12 cellular contexts compared by ENCODE assay signal in genomic region chr22:21818487-21819182, GRCh38. TPM values are rescaled to one million over a fixed set of nuclear protein-coding genes. Genes with fewer than 3 reads are reported as not detected.
DNase-seq lines count a peak whose midpoint lies in the region; ATAC-seq and TF ChIP-seq lines count a peak whose summit lies in the region.
"Had no signal": no experiment of that assay in that cellular context is flagged by ENCODE, and none has a peak within 500 bp of the region (broad histone marks: within the 10 kb centered on the region; RNA-seq: fewer than 3 reads in every experiment).

No MANE protein-coding gene starts in this region.

- no peaks in the 10 kb centered on the region for H3K27me3 ChIP-seq in thoracic aorta (replicated peaks; ENCODE audit: insufficient read depth)
- H3K27me3 ChIP-seq: left lung had no signal

- POLR2A ChIA-PET in T-cell (lab: Charles Lee): no interaction called here

- CTCF ChIA-PET in activated naive CD4-positive, alpha-beta T cell treated with anti-CD3 and anti-CD28 coated beads for 36 hours (lab: Charles Lee): interaction anchor here (1.1 kb wide), 1 partner anchor 134 kb away, joined by 3 read pairs; the partner anchor contains the start of gene PPM1F
- CTCF ChIA-PET in T-cell (lab: Charles Lee): interaction anchor here in 1 of 2 donors (0.6 kb wide), 1 partner anchor 1879 kb away, joined by 3 read pairs; no protein-coding TSS in a partner anchor

- no peak overlapping the region for H3K4me3 Mint-ChIP-seq in activated naive CD4-positive, alpha-beta T cell treated with anti-CD3 and anti-CD28 coated beads for 36 hours
- H3K4me3 Mint-ChIP-seq in T-cell (peak overlapping the region; percentile 2 to 72 (median 44)), immature natural killer cell (peak overlapping the region in 4 of 5 donors; percentile 1 to 87 (median 36))

- H3K9me3 Mint-ChIP-seq in activated naive CD4-positive, alpha-beta T cell treated with anti-CD3 and anti-CD28 coated beads, Interleukin-2, amount 50 U/mL, for 72 hours: no peaks in the 10 kb centered on the region
- H3K9me3 Mint-ChIP-seq in activated naive CD4-positive, alpha-beta T cell treated with anti-CD3 and anti-CD28 coated beads for 36 hours: no peaks in the 10 kb centered on the region
- H3K9me3 Mint-ChIP-seq in T-cell: no peaks in the 10 kb centered on the region
- H3K9me3 Mint-ChIP-seq in immature natural killer cell: no peaks in the 10 kb centered on the region
- H3K9me3 Mint-ChIP-seq: activated T-cell treated with anti-CD3 and anti-CD28 coated beads, Interleukin-2, amount 50 U/mL, for 72 hours had no signal

- ATAC-seq in activated naive CD4-positive, alpha-beta T cell treated with anti-CD3 and anti-CD28 coated beads, Interleukin-2, amount 50 U/mL, for 72 hours: no peak
- no peak for ATAC-seq in T-cell (replicated peaks in 1 of 4)
- peak; percentile 21 for ATAC-seq in thoracic aorta (ENCODE audit: insufficient number of reproducible peaks, low FRiP score, low read depth)
- no peak for ATAC-seq in HG03280 (IDR thresholded peaks at IDR 0.05; ENCODE audit: unreplicated experiment)
- ATAC-seq: activated T-cell treated with anti-CD3 and anti-CD28 coated beads, Interleukin-2, amount 50 U/mL, for 72 hours; left lung had no signal

- intact Hi-C loops in activated naive CD4-positive, alpha-beta T cell treated with anti-CD3 and anti-CD28 coated beads for 36 hours (cut with micrococcal nuclease): no loop called here

- no peaks in the 10 kb centered on the region for H3K36me3 Mint-ChIP-seq in activated naive CD4-positive, alpha-beta T cell treated with anti-CD3 and anti-CD28 coated beads, Interleukin-2, amount 50 U/mL, for 72 hours
- H3K36me3 Mint-ChIP-seq in activated naive CD4-positive, alpha-beta T cell treated with anti-CD3 and anti-CD28 coated beads for 36 hours (ENCODE audit: low read depth): peaks cover 5% of the 10 kb centered on the region
- H3K36me3 Mint-ChIP-seq in T-cell (peaks cover 10% of the 10 kb centered on the region), immature natural killer cell (no peaks in the 10 kb centered on the region)

- H3K9me3 ChIP-seq in thoracic aorta: no peaks in the 10 kb centered on the region
- H3K9me3 ChIP-seq: left lung, psoas muscle had no signal

- peaks cover 51 to 55% of the 10 kb centered on the region in 2 donors for H3K4me1 ChIP-seq in thoracic aorta (ENCODE audit: control insufficient read depth in 1 of 2, low read depth in 2 of 2)

- H3K4me3 ChIP-seq in thoracic aorta: no peak overlapping the region
- H3K4me3 ChIP-seq: left lung, psoas muscle had no signal

- no peak for DNase-seq in activated naive CD4-positive, alpha-beta T cell treated with anti-CD3 and anti-CD28 coated beads, Interleukin-2, amount 50 U/mL, for 72 hours (ENCODE audit: low spot score in 2 of 2)
- DNase-seq in activated naive CD4-positive, alpha-beta T cell treated with anti-CD3 and anti-CD28 coated beads for 36 hours: no peak
- DNase-seq in T-cell (no peak), immature natural killer cell (no peak), thoracic aorta (ENCODE audit: low spot score) (no peak), HPDE6-E6E7 (ENCODE audit: extremely low spot score) (no peak), DMS 273 (lab: John Stamatoyannopoulos, UW; ENCODE audit: unreplicated experiment) (no peak)
- DNase-seq: activated T-cell treated with anti-CD3 and anti-CD28 coated beads, Interleukin-2, amount 50 U/mL, for 72 hours; left lung; NCI-H2171 treated with DMSO at 0.1 percent for 48 hours; psoas muscle had no signal

- no peak for TF ChIP-seq CTCF in thoracic aorta (IDR thresholded peaks at IDR 0.05)

- H3K4me1 Mint-ChIP-seq in activated naive CD4-positive, alpha-beta T cell treated with anti-CD3 and anti-CD28 coated beads for 36 hours (ENCODE audit: low read depth): peaks cover 67% of the 10 kb centered on the region
- H3K4me1 Mint-ChIP-seq in T-cell (peaks cover 77 to 84% (median 81%) of the 10 kb centered on the region in 3 donors), immature natural killer cell (peaks cover 85 to 92% of the 10 kb centered on the region in 2 donors)

- H3K27ac Mint-ChIP-seq in activated naive CD4-positive, alpha-beta T cell treated with anti-CD3 and anti-CD28 coated beads, Interleukin-2, amount 50 U/mL, for 72 hours: peak overlapping the region; percentile 1 to 24
- H3K27ac Mint-ChIP-seq in activated naive CD4-positive, alpha-beta T cell treated with anti-CD3 and anti-CD28 coated beads for 36 hours: no peak overlapping the region
- H3K27ac Mint-ChIP-seq in T-cell: peak overlapping the region; percentile 97 to 98
- peak overlapping the region; percentile 67 to 99 (median 96) for H3K27ac Mint-ChIP-seq in immature natural killer cell
- H3K27ac Mint-ChIP-seq: activated T-cell treated with anti-CD3 and anti-CD28 coated beads, Interleukin-2, amount 50 U/mL, for 72 hours had no signal

- no peaks in the 10 kb centered on the region for H3K36me3 ChIP-seq in thoracic aorta
- H3K36me3 ChIP-seq: left lung had no signal

- H3K27ac ChIP-seq in thoracic aorta: peak overlapping the region in 1 of 2 donors; percentile 67
- H3K27ac ChIP-seq: psoas muscle had no signal

- H3K27me3 Mint-ChIP-seq in activated naive CD4-positive, alpha-beta T cell treated with anti-CD3 and anti-CD28 coated beads for 36 hours (ENCODE audit: low read depth): no peaks in the 10 kb centered on the region
- no peaks in the 10 kb centered on the region for H3K27me3 Mint-ChIP-seq in T-cell
- H3K27me3 Mint-ChIP-seq in immature natural killer cell (ENCODE audit: low read depth in 3 of 3): peaks cover 2 to 8% (median 5%) of the 10 kb centered on the region in 3 donors

RNA-seq across cellular contexts. Expression of gene MAPK1, which starts 48.8 kb away (rescaled TPM):
- total RNA-seq in activated naive CD4-positive, alpha-beta T cell treated with anti-CD3 and anti-CD28 coated beads, Interleukin-2, amount 50 U/mL, for 72 hours: 10 to 100 TPM; 80.3 to 92.6 TPM
- 10 to 100 TPM; 74.0 to 82.6 TPM for total RNA-seq in activated naive CD4-positive, alpha-beta T cell treated with anti-CD3 and anti-CD28 coated beads for 36 hours
- total RNA-seq in T-cell (100 to 1,000 TPM in 4 of 5 donors, 10 to 100 TPM in 1; 85.0 to 114 (median 110) TPM), thoracic aorta (10 to 100 TPM; 61.4 to 63.1 TPM)
- 100 to 1,000 TPM; 151 to 168 (median 162) TPM for polyA plus RNA-seq in immature natural killer cell
